Comparison of ENCODE assay signal across 20 cellular contexts in genomic region chr12:19419086-19419485, GRCh38. TPM values are rescaled to one million over a fixed set of nuclear protein-coding genes. Genes with fewer than 3 reads are reported as not detected.
DNase-seq lines count a peak whose midpoint lies in the region; ATAC-seq and TF ChIP-seq lines count a peak whose summit lies in the region.
"Had no signal": no experiment of that assay in that cellular context is flagged by ENCODE, and none has a peak within 500 bp of the region (broad histone marks: within the 10 kb centered on the region; RNA-seq: fewer than 3 reads in every experiment).

No MANE protein-coding gene starts in this region.

- intact Hi-C loops in sciatic nerve (cut with DNase I) = no loop called here

- no peak overlapping the region for H3K27ac Mint-ChIP-seq in activated CD8-positive, alpha-beta memory T cell treated with anti-CD3 and anti-CD28 coated beads, Interleukin-2, amount 10 ng/mL, durations not matched to agents 7 days and 5 days
- H3K27ac Mint-ChIP-seq in endodermal cell = no peak overlapping the region
- H3K27ac Mint-ChIP-seq: B cell; CD8-positive, alpha-beta T cell; GM23338 had no signal

- no peaks in the 10 kb centered on the region for H3K4me1 ChIP-seq in endodermal cell (ENCODE audit: control insufficient read depth, insufficient read depth, low read length)
- H3K4me1 ChIP-seq: Caco-2 had no signal

- no peak overlapping the region for H3K27ac ChIP-seq in endodermal cell (ENCODE audit: low read depth, low read length)
- H3K27ac ChIP-seq: 22Rv1, BLaER1, C4-2B had no signal

- no peaks in the 10 kb centered on the region for H3K9me3 ChIP-seq in endodermal cell (ENCODE audit: control insufficient read depth, low read length)
- H3K9me3 ChIP-seq: BLaER1, Caco-2 had no signal

- 85 to 94% methylated on average over 11 to 14 of the region's 14 CpGs for WGBS in endodermal cell (ENCODE audit: insufficient coverage in 1 of 2, insufficient read length in 1 of 2), 2 experiments

- peaks cover 20% of the 10 kb centered on the region for H3K4me1 Mint-ChIP-seq in activated CD8-positive, alpha-beta memory T cell treated with anti-CD3 and anti-CD28 coated beads, Interleukin-2, amount 10 ng/mL, durations not matched to agents 7 days and 5 days
- H3K4me1 Mint-ChIP-seq in endodermal cell = no peaks in the 10 kb centered on the region
- H3K4me1 Mint-ChIP-seq: B cell; CD4-positive, CD25-positive, alpha-beta regulatory T cell had no signal

- peaks cover 1% of the 10 kb centered on the region for H3K36me3 Mint-ChIP-seq in activated CD8-positive, alpha-beta memory T cell treated with anti-CD3 and anti-CD28 coated beads, Interleukin-2, amount 10 ng/mL, durations not matched to agents 7 days and 5 days
- no peaks in the 10 kb centered on the region for H3K36me3 Mint-ChIP-seq in endodermal cell (ENCODE audit: low read depth)
- H3K36me3 Mint-ChIP-seq: CD8-positive, alpha-beta T cell had no signal

- CTCF ChIA-PET in activated CD8-positive, alpha-beta memory T cell treated with anti-CD3 and anti-CD28 coated beads, Interleukin-2, amount 10 ng/mL, durations not matched to agents 7 days and 5 days (lab: Charles Lee) = no interaction called here

- TF ChIP-seq CTCF in endodermal cell (conservative IDR thresholded peaks at IDR 0.05) = no peak

- H3K9me3 Mint-ChIP-seq in activated CD8-positive, alpha-beta memory T cell treated with anti-CD3 and anti-CD28 coated beads, Interleukin-2, amount 10 ng/mL, durations not matched to agents 7 days and 5 days (ENCODE audit: low read depth) = no peaks in the 10 kb centered on the region
- peaks cover 6% of the 10 kb centered on the region for H3K9me3 Mint-ChIP-seq in endodermal cell
- H3K9me3 Mint-ChIP-seq: CD8-positive, alpha-beta T cell had no signal

- no peak overlapping the region for H3K4me3 Mint-ChIP-seq in activated CD8-positive, alpha-beta memory T cell treated with anti-CD3 and anti-CD28 coated beads, Interleukin-2, amount 10 ng/mL, durations not matched to agents 7 days and 5 days
- no peak overlapping the region for H3K4me3 Mint-ChIP-seq in endodermal cell
- H3K4me3 Mint-ChIP-seq: B cell; CD4-positive, CD25-positive, alpha-beta regulatory T cell; CD8-positive, alpha-beta T cell; GM23338 had no signal

- H3K9ac ChIP-seq in endodermal cell (ENCODE audit: extremely low read depth, low read length, poor library complexity, severe bottlenecking) = no peak overlapping the region
- H3K9ac ChIP-seq: BLaER1 had no signal

- no peak overlapping the region for H3K4me3 ChIP-seq in endodermal cell (ENCODE audit: low read length)
- H3K4me3 ChIP-seq: BLaER1, GM12878, GM23338 had no signal

- no peaks in the 10 kb centered on the region for H3K27me3 Mint-ChIP-seq in activated CD8-positive, alpha-beta memory T cell treated with anti-CD3 and anti-CD28 coated beads, Interleukin-2, amount 10 ng/mL, durations not matched to agents 7 days and 5 days
- H3K27me3 Mint-ChIP-seq in endodermal cell (ENCODE audit: insufficient read depth) = no peaks in the 10 kb centered on the region
- H3K27me3 Mint-ChIP-seq: B cell; CD4-positive, CD25-positive, alpha-beta regulatory T cell had no signal

- H3K27me3 ChIP-seq in endodermal cell (ENCODE audit: control insufficient read depth, insufficient read depth, low read length, poor library complexity, severe bottlenecking) = no peaks in the 10 kb centered on the region
- H3K27me3 ChIP-seq: BLaER1 had no signal

- DNase-seq in activated CD8-positive, alpha-beta memory T cell treated with anti-CD3 and anti-CD28 coated beads, Interleukin-2, amount 50 U/mL, for 48 hours = peak; percentile 34
- DNase-seq in activated CD8-positive, alpha-beta memory T cell treated with anti-CD3 and anti-CD28 coated beads, Interleukin-2, amount 10 ng/mL, durations not matched to agents 7 days and 5 days = no peak
- DNase-seq in endodermal cell (peak; percentile 29), sciatic nerve (ENCODE audit: low spot score) (peak; percentile 25), NCI-H2107 (lab: John Stamatoyannopoulos, UW) (no peak), dedifferentiated amniotic fluid mesenchymal stem cell (ENCODE audit: extremely low spot score) (no peak)
- DNase-seq: CD4-positive, CD25-positive, alpha-beta regulatory T cell; DMS79; EL; GDM1; HCEC 1CT had no signal

- ATAC-seq in activated CD8-positive, alpha-beta memory T cell treated with anti-CD3 and anti-CD28 coated beads, Interleukin-2, amount 10 ng/mL, durations not matched to agents 7 days and 5 days = no peak
- ATAC-seq in sciatic nerve = no peak
- no peak for ATAC-seq in HG02678 (IDR thresholded peaks at IDR 0.05; ENCODE audit: unreplicated experiment)
- ATAC-seq: CD8-positive, alpha-beta T cell; GM12878; GM23338 had no signal

- H3K36me3 ChIP-seq in endodermal cell (ENCODE audit: control insufficient read depth, insufficient read depth, low read length) = no peaks in the 10 kb centered on the region
- H3K36me3 ChIP-seq: BLaER1 had no signal

RNA-seq across cellular contexts. Expression of gene AEBP2, which starts 20.2 kb away (rescaled TPM):
- total RNA-seq in activated CD8-positive, alpha-beta memory T cell treated with anti-CD3 and anti-CD28 coated beads, Interleukin-2, amount 10 ng/mL, durations not matched to agents 7 days and 5 days = 10 to 100 TPM; 59.6 to 76.1 TPM
- 10 to 100 TPM; 37.8 to 78.4 TPM for total RNA-seq in endodermal cell
- 20.0 TPM for polyA plus RNA-seq in endodermal cell (2013, experiment 1 of 2)
- 18.9 TPM for polyA plus RNA-seq in endodermal cell (2013, experiment 2 of 2)
- 57.7 TPM for total RNA-seq in sciatic nerve

Comparison
In these comparisons a context has a peak if more than half of its experiments do, and no peak if none do; other contexts are left out.
1. DNase-seq: peak in activated CD8-positive, alpha-beta memory T cell treated with anti-CD3 and anti-CD28 coated beads, Interleukin-2, amount 50 U/mL, for 48 hours (single experiment), endodermal cell (single experiment) and sciatic nerve (single experiment); none in activated CD8-positive, alpha-beta memory T cell treated with anti-CD3 and anti-CD28 coated beads, Interleukin-2, amount 10 ng/mL, durations not matched to agents 7 days and 5 days (single experiment), NCI-H2107 (single experiment) and dedifferentiated amniotic fluid mesenchymal stem cell (single experiment).